Comparison of ENCODE assay signal across 1 cellular context in genomic region chr3:33799202-33799551, GRCh38.
TF ChIP-seq lines count a peak whose summit lies in the region.

No MANE protein-coding gene starts in this region.

TF ChIP-seq in A549, 52 proteins besides CTCF, POLR2A, EP300 and RAD21 (continued from another document):
- no peak for TF ChIP-seq HES2 (IDR thresholded peaks at IDR 0.05)
- no peak for TF ChIP-seq RFX5 (IDR thresholded peaks at IDR 0.05)
- no peak for TF ChIP-seq CHD4 (IDR thresholded peaks at IDR 0.05; ENCODE audit: borderline replicate concordance)
- TF ChIP-seq NPAS2 (CRISPR knock-in tag; IDR thresholded peaks at IDR 0.05; ENCODE audit: borderline replicate concordance) = no peak
- no peak for TF ChIP-seq BCL3 (IDR thresholded peaks at IDR 0.05)
TF ChIP-seq in A549: peak in this region for 0.
